Comparison of ENCODE assay signal across 27 cellular contexts in the genomic region with DNA sequence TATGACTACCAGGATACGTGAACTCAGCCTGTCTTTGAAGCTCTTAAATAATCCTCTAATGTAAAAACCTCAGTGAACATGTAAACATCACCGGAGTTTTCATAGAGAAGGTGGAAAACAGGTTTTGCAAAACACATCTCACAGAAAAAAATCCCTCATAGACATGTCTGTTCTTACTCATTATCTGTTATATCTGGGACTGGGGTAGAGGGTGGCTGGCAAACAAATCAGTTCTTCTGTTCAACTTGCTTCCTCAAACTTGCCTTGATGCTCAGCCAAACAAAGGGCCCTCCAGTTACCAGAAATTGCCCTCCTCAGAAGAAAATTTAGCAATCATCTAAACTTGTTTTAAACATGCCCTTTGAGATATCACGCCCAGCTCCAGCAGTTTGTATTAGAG.
DNase-seq lines count a peak whose midpoint lies in the region.
"Had no signal": no experiment of that assay in that cellular context is flagged by ENCODE, and none has a peak within 500 bp of the region (broad histone marks: within the 10 kb centered on the region; RNA-seq: fewer than 3 reads in every experiment).

No MANE protein-coding gene starts in this region.

- H2AK5ac ChIP-seq in mesenchymal stem cell (ENCODE audit: low read length, severe bottlenecking): no peak overlapping the region

- H4K8ac ChIP-seq in mesenchymal stem cell (ENCODE audit: low read length): no peak overlapping the region

- H2BK120ac ChIP-seq in mesenchymal stem cell (ENCODE audit: low read depth, low read length): no peak overlapping the region

- DNase-seq in SIG-M5 treated with dmso at 0.1 percent for 504 hours (lab: John Stamatoyannopoulos, UW; ENCODE audit: unreplicated experiment): peak; percentile 29
- DNase-seq in SIG-M5 (lab: John Stamatoyannopoulos, UW): no peak
- no peak for DNase-seq in epithelial cell of prostate (ENCODE audit: low read depth, low spot score)
- no peak for DNase-seq in mesenchymal stem cell
- no peak for DNase-seq in stimulated activated CD4-positive, alpha-beta T cell treated with anti-CD3 and anti-CD28 coated beads, Interleukin-12 subunit alpha, Interleukin-12 subunit beta, amount 100 ng/mL, for 4 hours
- DNase-seq in activated naive CD8-positive, alpha-beta T cell treated with anti-CD3 and anti-CD28 coated beads for 36 hours: no peak
- DNase-seq in T1000 (lab: John Stamatoyannopoulos, UW): no peak
- DNase-seq in HPDE6-E6E7 (ENCODE audit: extremely low spot score): no peak
- DNase-seq: activated CD8-positive, alpha-beta memory T cell treated with anti-CD3 and anti-CD28 coated beads for 24 hours; activated gamma-delta T cell; activated T-cell treated with anti-CD3 and anti-CD28 coated beads, Interleukin-2, amount 50 U/mL, for 1 hour; AML-193; CD4-positive, alpha-beta memory T cell; cerebellar nuclear complex; dorsolateral prefrontal cortex; heart left ventricle; kidney glomerular epithelial cell; NCI-H1105 treated with DMSO at 0.1 percent for 48 hours; NCI-H1930; NCI-H2227 treated with DMSO at 0.1 percent for 48 hours; NCI-H526 treated with DMSO at 0.1 percent for 48 hours; stimulated activated naive CD4-positive, alpha-beta T cell; T-helper 17 cell; testis had no signal

- no peaks in the 10 kb centered on the region for H3K27me3 Mint-ChIP-seq in activated naive CD8-positive, alpha-beta T cell treated with anti-CD3 and anti-CD28 coated beads for 36 hours
- H3K27me3 Mint-ChIP-seq: CD4-positive, alpha-beta memory T cell had no signal

- no peak overlapping the region for H3K18ac ChIP-seq in mesenchymal stem cell (ENCODE audit: low read depth in 1 of 2, low read length in 2 of 2)

- H2BK5ac ChIP-seq in mesenchymal stem cell (ENCODE audit: low read depth, low read length, poor library complexity, severe bottlenecking): no peak overlapping the region

- peak overlapping the region; percentile 38 for H3K27ac ChIP-seq in epithelial cell of prostate
- H3K27ac ChIP-seq in mesenchymal stem cell (ENCODE audit: low read length, poor library complexity, severe bottlenecking): no peak overlapping the region
- H3K27ac ChIP-seq: heart left ventricle, neutrophil, testis had no signal

- H2BK15ac ChIP-seq in mesenchymal stem cell (ENCODE audit: low read depth, poor library complexity, severe bottlenecking): no peak overlapping the region

- H3K9me3 Mint-ChIP-seq in activated naive CD8-positive, alpha-beta T cell treated with anti-CD3 and anti-CD28 coated beads for 36 hours: no peaks in the 10 kb centered on the region
- H3K9me3 Mint-ChIP-seq: memory B cell had no signal

- H3K79me1 ChIP-seq in mesenchymal stem cell (replicated peaks; ENCODE audit: low read length, poor library complexity, severe bottlenecking): no peaks in the 10 kb centered on the region

- no peaks in the 10 kb centered on the region for H3K36me3 Mint-ChIP-seq in activated naive CD8-positive, alpha-beta T cell treated with anti-CD3 and anti-CD28 coated beads for 36 hours
- H3K36me3 Mint-ChIP-seq: CD4-positive, alpha-beta memory T cell; memory B cell had no signal

- 89% methylated on average over 2 of the region's 3 CpGs for WGBS in mesenchymal stem cell

- no peak overlapping the region for H4K91ac ChIP-seq in mesenchymal stem cell (ENCODE audit: low read length)

- no peak overlapping the region for H3K14ac ChIP-seq in mesenchymal stem cell (ENCODE audit: low read length in 2 of 2)

- H3K4me3 Mint-ChIP-seq in activated naive CD8-positive, alpha-beta T cell treated with anti-CD3 and anti-CD28 coated beads for 36 hours: no peak overlapping the region
- H3K4me3 Mint-ChIP-seq: CD4-positive, alpha-beta memory T cell; memory B cell; T-helper 17 cell had no signal

- H3K9me3 ChIP-seq in mesenchymal stem cell (ENCODE audit: control insufficient read depth, low read length): no peaks in the 10 kb centered on the region
- H3K9me3 ChIP-seq: heart left ventricle, neutrophil, testis had no signal

- peak overlapping the region; percentile 38 for H3K9ac ChIP-seq in mesenchymal stem cell (ENCODE audit: low read length)

- no peak overlapping the region for H3K4ac ChIP-seq in mesenchymal stem cell (ENCODE audit: low read depth in 1 of 2, low read length in 2 of 2)

- no peak overlapping the region for H3K23ac ChIP-seq in mesenchymal stem cell (ENCODE audit: low read length in 2 of 2)

- H2BK12ac ChIP-seq in mesenchymal stem cell (ENCODE audit: low read length in 2 of 2): no peak overlapping the region

- H3K4me3 ChIP-seq in mesenchymal stem cell (ENCODE audit: insufficient read depth in 1 of 2, low read depth in 1 of 2, low read length in 2 of 2): no peak overlapping the region
- H3K4me3 ChIP-seq: dorsolateral prefrontal cortex, heart left ventricle, testis had no signal

- no peak overlapping the region for H2AFZ ChIP-seq in mesenchymal stem cell (ENCODE audit: low read depth, low read length)

- H3K27ac Mint-ChIP-seq in activated naive CD8-positive, alpha-beta T cell treated with anti-CD3 and anti-CD28 coated beads for 36 hours: no peak overlapping the region
- H3K27ac Mint-ChIP-seq: CD4-positive, alpha-beta memory T cell; memory B cell; progenitor cell of endocrine pancreas; T-helper 17 cell had no signal

- H3K4me2 ChIP-seq in mesenchymal stem cell (ENCODE audit: low read length, poor library complexity, severe bottlenecking): no peak overlapping the region

- no peaks in the 10 kb centered on the region for H3K4me1 Mint-ChIP-seq in activated naive CD8-positive, alpha-beta T cell treated with anti-CD3 and anti-CD28 coated beads for 36 hours
- H3K4me1 Mint-ChIP-seq: CD4-positive, alpha-beta memory T cell; memory B cell; T-helper 17 cell had no signal

- no peaks in the 10 kb centered on the region for H3K36me3 ChIP-seq in mesenchymal stem cell (ENCODE audit: control insufficient read depth in 1 of 2, insufficient read depth in 2 of 2, low read depth in 1 of 2, low read length in 2 of 2)
- H3K36me3 ChIP-seq: heart left ventricle, neutrophil had no signal

- no peaks in the 10 kb centered on the region for H3K27me3 ChIP-seq in mesenchymal stem cell (ENCODE audit: control insufficient read depth in 1 of 2, insufficient read depth in 1 of 2, low read length in 2 of 2)
- H3K27me3 ChIP-seq: dorsolateral prefrontal cortex, heart left ventricle, neutrophil, testis had no signal

- H3K4me1 ChIP-seq in mesenchymal stem cell (ENCODE audit: control insufficient read depth, insufficient read depth, low read depth, low read length): peaks cover 1% of the 10 kb centered on the region
